ENCODE assay signal across 16 cellular contexts in the genomic region with DNA sequence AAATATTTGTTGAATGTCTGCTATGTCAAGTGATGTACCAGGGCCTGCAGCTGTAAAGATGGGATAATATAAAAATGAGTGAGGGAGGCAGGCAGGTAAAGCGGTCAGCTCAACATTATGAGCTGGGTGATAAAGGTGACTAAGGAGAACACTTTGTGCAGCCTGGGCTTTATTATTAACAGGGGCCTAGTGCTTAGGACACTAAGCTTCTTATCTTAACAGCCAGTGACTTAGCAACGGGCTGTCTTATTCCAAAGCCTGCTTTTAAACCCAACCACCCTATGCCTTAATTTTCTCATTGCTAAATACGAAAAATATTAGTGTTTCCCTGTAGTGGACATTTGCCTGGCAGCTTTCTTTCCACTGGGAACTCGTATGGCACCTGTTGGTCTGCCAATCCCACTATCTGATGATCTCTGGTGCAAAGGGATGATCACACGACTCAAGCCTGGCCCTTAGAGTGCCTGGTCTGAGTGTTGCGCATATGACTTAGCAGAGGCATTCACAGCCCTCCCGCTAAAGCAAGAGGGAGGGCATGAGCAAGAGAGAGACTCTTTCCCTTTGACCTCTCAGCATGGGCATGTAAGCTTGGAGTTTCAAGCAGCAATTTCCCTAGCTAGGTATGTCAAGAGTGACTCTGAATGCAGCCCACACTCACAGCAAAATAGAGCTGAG.
"Had no signal": no experiment of that assay in that cellular context is flagged by ENCODE, and none has a peak within 500 bp of the region (broad histone marks: within the 10 kb centered on the region; RNA-seq: fewer than 3 reads in every experiment).

No MANE protein-coding gene starts in this region.

- H3K4me1 ChIP-seq: thyroid gland had no signal

- DNase-seq: activated CD4-positive, alpha-beta T cell treated with anti-CD3 and anti-CD28 coated beads for 4 hours; activated CD8-positive, alpha-beta T cell treated with anti-CD3 and anti-CD28 coated beads, Interleukin-2, amount 10 ng/mL, durations not matched to agents 7 days and 5 days; activated naive CD4-positive, alpha-beta T cell treated with anti-CD3 and anti-CD28 coated beads for 36 hours; activated naive CD8-positive, alpha-beta T cell treated with anti-CD3 and anti-CD28 coated beads, Interleukin-2, amount 50 U/mL, for 24 hours; activated T-cell treated with anti-CD3 and anti-CD28 coated beads, Interleukin-2, amount 50 U/mL, for 24 hours; anterior cingulate cortex; mesenchymal stem cell; nucleus accumbens; posterior cingulate gyrus; stimulated activated CD8-positive, alpha-beta memory T cell treated with anti-CD3 and anti-CD28 coated beads, Interleukin-4, amount 100 ng/mL, for 48 hours; stimulated activated naive CD4-positive, alpha-beta T cell treated with Interleukin-2 at 50 U/mL for 16 hours; SW 1271; T-helper 2 cell; thyroid gland had no signal

- H3K4me1 Mint-ChIP-seq: activated naive CD8-positive, alpha-beta T cell treated with anti-CD3 and anti-CD28 coated beads, Interleukin-2, amount 50 U/mL, for 24 hours; nephron had no signal

- H3K9me3 ChIP-seq: thyroid gland had no signal

- H3K36me3 ChIP-seq: thyroid gland had no signal

- H3K4me3 Mint-ChIP-seq: activated CD8-positive, alpha-beta T cell treated with anti-CD3 and anti-CD28 coated beads, Interleukin-2, amount 10 ng/mL, durations not matched to agents 7 days and 5 days; activated naive CD4-positive, alpha-beta T cell treated with anti-CD3 and anti-CD28 coated beads for 36 hours; activated naive CD8-positive, alpha-beta T cell treated with anti-CD3 and anti-CD28 coated beads, Interleukin-2, amount 50 U/mL, for 24 hours; activated T-cell treated with anti-CD3 and anti-CD28 coated beads, Interleukin-2, amount 50 U/mL, for 24 hours; brain; nephron had no signal

- H3K27ac ChIP-seq: thyroid gland had no signal

- H3K36me3 Mint-ChIP-seq: brain had no signal

- H3K9me3 Mint-ChIP-seq: activated naive CD8-positive, alpha-beta T cell treated with anti-CD3 and anti-CD28 coated beads, Interleukin-2, amount 50 U/mL, for 24 hours; activated T-cell treated with anti-CD3 and anti-CD28 coated beads, Interleukin-2, amount 50 U/mL, for 24 hours; nephron had no signal

- H3K27me3 ChIP-seq: thyroid gland had no signal

- ATAC-seq: activated CD8-positive, alpha-beta T cell treated with anti-CD3 and anti-CD28 coated beads, Interleukin-2, amount 10 ng/mL, durations not matched to agents 7 days and 5 days; activated naive CD8-positive, alpha-beta T cell treated with anti-CD3 and anti-CD28 coated beads, Interleukin-2, amount 50 U/mL, for 24 hours had no signal

- H3K27ac Mint-ChIP-seq: activated CD8-positive, alpha-beta T cell treated with anti-CD3 and anti-CD28 coated beads, Interleukin-2, amount 10 ng/mL, durations not matched to agents 7 days and 5 days; activated naive CD4-positive, alpha-beta T cell treated with anti-CD3 and anti-CD28 coated beads for 36 hours; activated naive CD8-positive, alpha-beta T cell treated with anti-CD3 and anti-CD28 coated beads, Interleukin-2, amount 50 U/mL, for 24 hours; activated T-cell treated with anti-CD3 and anti-CD28 coated beads, Interleukin-2, amount 50 U/mL, for 24 hours; nephron had no signal

- H3K4me3 ChIP-seq: thyroid gland had no signal
